17 cellular contexts compared by ENCODE assay signal in the genomic region with DNA sequence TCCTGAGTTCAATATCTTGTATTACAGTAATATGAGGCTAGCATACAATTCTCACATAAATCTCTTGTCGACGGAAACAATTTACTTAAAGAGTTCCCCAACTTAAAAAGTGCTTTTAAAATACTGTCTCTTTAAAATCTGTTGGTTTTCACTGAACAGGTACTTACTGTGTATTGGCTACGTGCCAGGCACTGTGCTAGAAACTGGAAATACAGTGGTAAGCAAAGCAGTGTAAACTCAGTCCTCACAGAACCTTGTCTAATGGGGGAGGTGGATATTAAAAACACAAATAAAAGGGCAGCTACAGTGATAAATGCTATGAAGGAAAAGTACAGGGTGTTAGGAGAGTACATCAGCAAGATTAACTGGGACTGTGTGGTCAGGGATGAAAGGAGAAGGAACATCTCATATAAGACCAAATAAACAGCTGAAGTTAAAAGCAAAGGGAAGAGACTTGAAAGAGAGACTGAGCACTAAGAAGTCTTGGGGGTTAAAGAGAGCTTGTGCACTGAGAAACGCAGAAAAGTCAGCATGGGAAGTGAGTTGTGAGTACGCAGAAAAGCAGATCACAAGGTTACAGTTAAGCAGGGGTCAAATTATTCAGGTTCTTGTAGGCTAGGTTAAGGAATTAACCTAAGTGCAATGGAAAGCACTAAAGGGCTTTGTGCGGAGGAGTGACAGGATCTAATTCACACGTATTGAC. TPM values are rescaled to one million over a fixed set of nuclear protein-coding genes. Genes with fewer than 3 reads are reported as not detected.
DNase-seq lines count a peak whose midpoint lies in the region; ATAC-seq, FAIRE-seq and TF ChIP-seq lines count a peak whose summit lies in the region.
"Had no signal": no experiment of that assay in that cellular context is flagged by ENCODE, and none has a peak within 500 bp of the region (broad histone marks: within the 10 kb centered on the region; RNA-seq: fewer than 3 reads in every experiment).

No MANE protein-coding gene starts in this region.

- H3K4me1 Mint-ChIP-seq in memory B cell = peaks cover 30% of the 10 kb centered on the region
- H3K4me1 Mint-ChIP-seq: activated CD4-positive, alpha-beta T cell treated with anti-CD3 and anti-CD28 coated beads, Interleukin-2, amount 10 ng/mL, durations not matched to agents 7 days and 5 days had no signal

- peak; percentile 50 for ATAC-seq in HG03354 (IDR thresholded peaks at IDR 0.05; ENCODE audit: poor library complexity, severe bottlenecking, unreplicated experiment)
- ATAC-seq in memory B cell (ENCODE audit: low read depth) = peak; percentile 73
- ATAC-seq in HG02763 (IDR thresholded peaks at IDR 0.05; ENCODE audit: unreplicated experiment) = no peak
- ATAC-seq in HG02759 (IDR thresholded peaks at IDR 0.05; ENCODE audit: unreplicated experiment) = no peak
- ATAC-seq in GM18870 (IDR thresholded peaks at IDR 0.05; ENCODE audit: unreplicated experiment) = no peak

- no peaks in the 10 kb centered on the region for H3K9me3 Mint-ChIP-seq in memory B cell
- H3K9me3 Mint-ChIP-seq: activated CD4-positive, alpha-beta T cell treated with anti-CD3 and anti-CD28 coated beads, Interleukin-2, amount 10 ng/mL, durations not matched to agents 7 days and 5 days; activated naive CD8-positive, alpha-beta T cell treated with anti-CD3 and anti-CD28 coated beads, Interleukin-2, amount 10 ng/mL, durations not matched to agents 7 days and 5 days had no signal

- H3K27ac ChIP-seq in Peyer's patch = no peak overlapping the region
- H3K27ac ChIP-seq: ovary had no signal

- H3K36me3 ChIP-seq in Peyer's patch = peaks cover 0 to 3% (median 0%) of the 10 kb centered on the region in 3 donors
- H3K36me3 ChIP-seq: ovary had no signal

- DNase-seq in GM12891 (ENCODE audit: insufficient read length, low spot score) = no peak
- DNase-seq in Peyer's patch = peak in 2 of 3 donors; percentile 25 to 62
- DNase-seq in memory B cell (ENCODE audit: low spot score in 2 of 2) = peak in 1 of 2 donors; percentile 17
- no peak for DNase-seq in Ammon's horn (ENCODE audit: low spot score)
- DNase-seq: activated CD4-positive, alpha-beta T cell treated with anti-CD3 and anti-CD28 coated beads, Interleukin-2, amount 10 ng/mL, durations not matched to agents 7 days and 5 days; activated naive CD8-positive, alpha-beta T cell treated with anti-CD3 and anti-CD28 coated beads, Interleukin-2, amount 10 ng/mL, durations not matched to agents 7 days and 5 days; activated T-cell treated with anti-CD3 and anti-CD28 coated beads, Interleukin-2, amount 50 U/mL, for 1 hour; DMS153; HCEC 1CT; MG63; NCI-H526; ovary; Right ventricle myocardium superior had no signal

- no peaks in the 10 kb centered on the region for H3K9me3 ChIP-seq in Peyer's patch
- H3K9me3 ChIP-seq: MG63, ovary had no signal

- FAIRE-seq in GM12891 (lab: Jason Lieb, UNC) = peak; percentile 82

- no peak for TF ChIP-seq CTCF in Peyer's patch (IDR thresholded peaks at IDR 0.05)

- no peak overlapping the region for H3K4me3 ChIP-seq in Peyer's patch
- H3K4me3 ChIP-seq: MG63, ovary had no signal

- H3K36me3 Mint-ChIP-seq in memory B cell = peaks cover 17% of the 10 kb centered on the region

- TF ChIP-seq POLR2A in GM12891 (IDR thresholded peaks at IDR 0.05; ENCODE audit: low read depth, low read length) = no peak
- TF ChIP-seq POLR2A in Peyer's patch (IDR thresholded peaks at IDR 0.05) = no peak

- H3K4me1 ChIP-seq in Peyer's patch = no peaks in the 10 kb centered on the region

- H3K27me3 Mint-ChIP-seq in memory B cell = no peaks in the 10 kb centered on the region
- H3K27me3 Mint-ChIP-seq: activated CD4-positive, alpha-beta T cell treated with anti-CD3 and anti-CD28 coated beads, Interleukin-2, amount 10 ng/mL, durations not matched to agents 7 days and 5 days; activated naive CD8-positive, alpha-beta T cell treated with anti-CD3 and anti-CD28 coated beads, Interleukin-2, amount 10 ng/mL, durations not matched to agents 7 days and 5 days had no signal

- peak overlapping the region; percentile 56 for H3K27ac Mint-ChIP-seq in memory B cell
- H3K27ac Mint-ChIP-seq: activated CD4-positive, alpha-beta T cell treated with anti-CD3 and anti-CD28 coated beads, Interleukin-2, amount 10 ng/mL, durations not matched to agents 7 days and 5 days; activated naive CD8-positive, alpha-beta T cell treated with anti-CD3 and anti-CD28 coated beads, Interleukin-2, amount 10 ng/mL, durations not matched to agents 7 days and 5 days had no signal

- H3K27me3 ChIP-seq in Peyer's patch = no peaks in the 10 kb centered on the region
- H3K27me3 ChIP-seq: MG63, ovary had no signal

- peak overlapping the region; percentile 37 for H3K4me3 Mint-ChIP-seq in memory B cell
- H3K4me3 Mint-ChIP-seq: activated CD4-positive, alpha-beta T cell treated with anti-CD3 and anti-CD28 coated beads, Interleukin-2, amount 10 ng/mL, durations not matched to agents 7 days and 5 days; activated naive CD8-positive, alpha-beta T cell treated with anti-CD3 and anti-CD28 coated beads, Interleukin-2, amount 10 ng/mL, durations not matched to agents 7 days and 5 days had no signal

TF ChIP-seq in GM12891, 5 proteins besides CTCF, POLR2A, EP300 and RAD21:
- TF ChIP-seq SPI1 (IDR thresholded peaks at IDR 0.05; ENCODE audit: low read depth, low read length) (no peak), POLR2AphosphoS5 (IDR thresholded peaks at IDR 0.05; ENCODE audit: low read depth, low read length) (no peak), PAX5 (IDR thresholded peaks at IDR 0.05; ENCODE audit: insufficient read depth, low read length, severe bottlenecking) (no peak), TAF1 (IDR thresholded peaks at IDR 0.05; ENCODE audit: low read depth, low read length) (no peak), POU2F2 (IDR thresholded peaks at IDR 0.05; ENCODE audit: low read depth, low read length) (no peak)
TF ChIP-seq in GM12891: peak in this region for 0.

RNA-seq across cellular contexts. Expression of a gene that starts 52.5 kb away (rescaled TPM):
- polyA plus RNA-seq in GM12891 (2012; ENCODE audit: low read depth, missing spikeins) = 7.0 TPM
- 10 to 100 TPM; 34.3 to 58.7 (median 45.0) TPM for total RNA-seq in Peyer's patch

Comparison
In these comparisons a context has a peak if more than half of its experiments do, and no peak if none do; other contexts are left out.
1. DNase-seq: peak in Peyer's patch (2 of 3); none in GM12891 (single experiment) and Ammon's horn (single experiment).
2. ATAC-seq: peak in HG03354 (single experiment) and memory B cell (single experiment); none in HG02763 (single experiment), HG02759 (single experiment) and GM18870 (single experiment).